ENCODE assay signal across 2 cellular contexts in genomic region chr22:42855726-42856125, GRCh38.
TF ChIP-seq lines count a peak whose summit lies in the region.

No MANE protein-coding gene starts in this region.

TF ChIP-seq in SK-N-SH, 30 proteins besides CTCF, POLR2A, EP300 and RAD21 (continued from another document):
- no peak for TF ChIP-seq EZH2phosphoT487 (IDR thresholded peaks at IDR 0.05; ENCODE audit: borderline replicate concordance, low read depth)
- no peak for TF ChIP-seq GATA2 (CRISPR knock-in tag; IDR thresholded peaks at IDR 0.05)
- TF ChIP-seq PBX3 (IDR thresholded peaks at IDR 0.05): no peak
- no peak for TF ChIP-seq RFX5 (IDR thresholded peaks at IDR 0.05; ENCODE audit: low read length)
- TF ChIP-seq POLR2AphosphoS5 (IDR thresholded peaks at IDR 0.05; ENCODE audit: low read depth, low read length): no peak

TF ChIP-seq in SK-N-SH treated with all-trans-retinoic acid at 6 μM for 48 hours, 23 proteins besides CTCF, POLR2A, EP300 and RAD21 (continued from another document):
- no peak for TF ChIP-seq PATZ1 (CRISPR knock-in tag; IDR thresholded peaks at IDR 0.05; ENCODE audit: borderline replicate concordance)
- TF ChIP-seq ISL1 (CRISPR knock-in tag; IDR thresholded peaks at IDR 0.05): no peak
- TF ChIP-seq CSDC2 (CRISPR knock-in tag; IDR thresholded peaks at IDR 0.05): no peak
- no peak for TF ChIP-seq ZNF8 (CRISPR knock-in tag; IDR thresholded peaks at IDR 0.05)
- no peak for TF ChIP-seq CSRNP3 (CRISPR knock-in tag; IDR thresholded peaks at IDR 0.05)
- TF ChIP-seq TCF4 (CRISPR knock-in tag; IDR thresholded peaks at IDR 0.05; ENCODE audit: borderline replicate concordance): no peak
- TF ChIP-seq TOX (CRISPR knock-in tag; IDR thresholded peaks at IDR 0.05; ENCODE audit: borderline replicate concordance): no peak
- no peak for TF ChIP-seq ZFP3 (CRISPR knock-in tag; IDR thresholded peaks at IDR 0.05)
